8 cellular contexts compared by ENCODE assay signal in genomic region chr6:53795254-53795701, GRCh38. TPM values are rescaled to one million over a fixed set of nuclear protein-coding genes. Genes with fewer than 3 reads are reported as not detected.
DNase-seq lines count a peak whose midpoint lies in the region; ATAC-seq and TF ChIP-seq lines count a peak whose summit lies in the region.

No MANE protein-coding gene starts in this region.

- H3K4me3 ChIP-seq in sigmoid colon = peak overlapping the region; percentile 69 to 95 (median 84)

- no peak for TF ChIP-seq CTCF in sigmoid colon (IDR thresholded peaks at IDR 0.05)

- TF ChIP-seq POLR2A in sigmoid colon (IDR thresholded peaks at IDR 0.05) = no peak

- TF ChIP-seq EP300 in sigmoid colon (IDR thresholded peaks at IDR 0.05) = no peak

- peaks cover 0 to 39% (median 22%) of the 10 kb centered on the region in 4 donors for H3K4me1 ChIP-seq in sigmoid colon

- no peaks in the 10 kb centered on the region for H3K36me3 Mint-ChIP-seq in activated T-cell treated with anti-CD3 and anti-CD28 coated beads, Interleukin-2, amount 50 U/mL, for 4 hours (ENCODE audit: insufficient read depth)
- no peaks in the 10 kb centered on the region for H3K36me3 Mint-ChIP-seq in activated CD4-positive, alpha-beta memory T cell treated with anti-CD3 and anti-CD28 coated beads for 36 hours

- peaks cover 17% of the 10 kb centered on the region for H3K27me3 Mint-ChIP-seq in activated T-cell treated with anti-CD3 and anti-CD28 coated beads, Interleukin-2, amount 50 U/mL, for 4 hours (ENCODE audit: low read depth)
- peaks cover 9% of the 10 kb centered on the region for H3K27me3 Mint-ChIP-seq in activated CD4-positive, alpha-beta memory T cell treated with anti-CD3 and anti-CD28 coated beads for 36 hours

- H3K27ac ChIP-seq in sigmoid colon = peak overlapping the region; percentile 81 to 90 (median 84)

- H3K9me3 Mint-ChIP-seq in activated T-cell treated with anti-CD3 and anti-CD28 coated beads, Interleukin-2, amount 50 U/mL, for 4 hours = peaks cover 3% of the 10 kb centered on the region
- no peaks in the 10 kb centered on the region for H3K9me3 Mint-ChIP-seq in activated CD4-positive, alpha-beta memory T cell treated with anti-CD3 and anti-CD28 coated beads for 36 hours

- CTCF ChIA-PET in activated CD4-positive, alpha-beta memory T cell treated with anti-CD3 and anti-CD28 coated beads for 36 hours (lab: Charles Lee) = interaction anchor here (0.6 to 2.2 kb wide), 6 partner anchors 33 to 624 kb away, joined by 3 to 8 read pairs (median 4); no protein-coding TSS in a partner anchor

- H3K9me3 ChIP-seq in sigmoid colon = no peaks in the 10 kb centered on the region

- DNase-seq in activated T-cell treated with anti-CD3 and anti-CD28 coated beads, Interleukin-2, amount 50 U/mL, for 4 hours = no peak
- DNase-seq in activated T-cell treated with anti-CD3 and anti-CD28 coated beads for 4 hours (no peak), left ventricle myocardium superior (no peak), sigmoid colon (no peak), GOT3 (lab: John Stamatoyannopoulos, UW) (no peak)
- no peak for DNase-seq in activated CD4-positive, alpha-beta memory T cell treated with anti-CD3 and anti-CD28 coated beads for 36 hours

- POLR2A ChIA-PET in activated CD4-positive, alpha-beta memory T cell treated with anti-CD3 and anti-CD28 coated beads for 36 hours (lab: Charles Lee) = no interaction called here

- peaks cover 24% of the 10 kb centered on the region for H3K4me1 Mint-ChIP-seq in activated T-cell treated with anti-CD3 and anti-CD28 coated beads, Interleukin-2, amount 50 U/mL, for 4 hours (ENCODE audit: low read depth)
- peaks cover 24% of the 10 kb centered on the region for H3K4me1 Mint-ChIP-seq in activated CD4-positive, alpha-beta memory T cell treated with anti-CD3 and anti-CD28 coated beads for 36 hours (ENCODE audit: low read depth)

- peak overlapping the region; percentile 95 for H3K4me3 Mint-ChIP-seq in activated T-cell treated with anti-CD3 and anti-CD28 coated beads, Interleukin-2, amount 50 U/mL, for 4 hours
- peak overlapping the region; percentile 97 for H3K4me3 Mint-ChIP-seq in activated CD4-positive, alpha-beta memory T cell treated with anti-CD3 and anti-CD28 coated beads for 36 hours

- intact Hi-C loops in activated CD4-positive, alpha-beta memory T cell treated with anti-CD3 and anti-CD28 coated beads for 36 hours (cut with micrococcal nuclease) = loop anchor here (5.0 kb wide), 1 partner anchor 143 kb away; no protein-coding TSS in a partner anchor
- intact Hi-C loops in left ventricle myocardium superior (cut with micrococcal nuclease) (loop anchor here (10.0 kb wide), 1 partner anchor 160 kb away; no protein-coding TSS in a partner anchor), sigmoid colon (cut with DNase I) (loop anchor here (2.0 to 10.0 kb wide), 4 partner anchors 42 to 440 kb away; partner anchors contain the start of gene GCLC)

- 0% methylated on average over 28 of the region's 28 CpGs for WGBS in sigmoid colon, 2 donors

- H3K27me3 ChIP-seq in sigmoid colon = peaks cover 0 to 5% (median 0%) of the 10 kb centered on the region in 3 donors

- ATAC-seq in activated T-cell treated with anti-CD3 and anti-CD28 coated beads, Interleukin-2, amount 50 U/mL, for 4 hours = no peak
- ATAC-seq in HG03571 (IDR thresholded peaks at IDR 0.05; ENCODE audit: unreplicated experiment) (peak; percentile 17), left ventricle myocardium superior (peak; percentile 36), HG03342 (IDR thresholded peaks at IDR 0.05; ENCODE audit: unreplicated experiment) (no peak)

- H3K27ac Mint-ChIP-seq in activated CD4-positive, alpha-beta memory T cell treated with anti-CD3 and anti-CD28 coated beads for 36 hours = no peak overlapping the region

- no peaks in the 10 kb centered on the region for H3K36me3 ChIP-seq in sigmoid colon

RNA-seq across cellular contexts. Expression of gene LRRC1, which starts 0.5 kb away (rescaled TPM):
- total RNA-seq in activated T-cell treated with anti-CD3 and anti-CD28 coated beads, Interleukin-2, amount 50 U/mL, for 4 hours = 1 to 10 TPM in 1 of 3 donors, under 1 TPM in 2; 0.78 to 1.9 (median 0.79) TPM
- 1 to 10 TPM; 3.2 TPM for total RNA-seq in activated CD4-positive, alpha-beta memory T cell treated with anti-CD3 and anti-CD28 coated beads for 36 hours
- total RNA-seq in left ventricle myocardium superior (2.0 TPM), sigmoid colon (10 to 100 TPM; 20.8 to 32.4 (median 24.4) TPM)
- 10 to 100 TPM; 29.9 to 50.4 (median 43.2) TPM for polyA plus RNA-seq in sigmoid colon

Comparison
In these comparisons a context has a peak if more than half of its experiments do, and no peak if none do; other contexts are left out.
1. ATAC-seq: peak in HG03571 (single experiment) and left ventricle myocardium superior (single experiment); none in activated T-cell treated with anti-CD3 and anti-CD28 coated beads, Interleukin-2, amount 50 U/mL, for 4 hours (0 of 2) and HG03342 (single experiment).